ENCODE assay signal across 26 cellular contexts in genomic region chr5:76177974-76178373, GRCh38.
"Had no signal": no experiment of that assay in that cellular context is flagged by ENCODE, and none has a peak within 500 bp of the region (broad histone marks: within the 10 kb centered on the region; RNA-seq: fewer than 3 reads in every experiment).

No MANE protein-coding gene starts in this region.

- DNase-seq: activated B cell treated with CpG ODN at 0.5 μM for 24 hours; activated CD4-positive, alpha-beta T cell treated with anti-CD3 and anti-CD28 coated beads for 1 hour; activated CD8-positive, alpha-beta memory T cell treated with anti-CD3 and anti-CD28 coated beads, Interleukin-2, amount 50 U/mL, for 48 hours; activated gamma-delta T cell; activated naive CD4-positive, alpha-beta T cell treated with anti-CD3 and anti-CD28 coated beads for 36 hours; activated naive CD8-positive, alpha-beta T cell treated with anti-CD3 and anti-CD28 coated beads for 36 hours; activated T-cell treated with anti-CD3 and anti-CD28 coated beads, Interleukin-2, amount 50 U/mL, for 1 hour; brain microvascular endothelial cell; Kasumi-1; NCI-H1092 treated with DMSO at 0.1 percent for 48 hours; NCI-H1417 treated with DMSO at 0.1 percent for 48 hours; NCI-H1694; NCI-H2029; NCI-H2107; NCI-H2171 treated with DMSO at 0.1 percent for 48 hours; NCI-H345; NCI-H510A; NCI-H526 treated with DMSO at 0.1 percent for 48 hours; NK-92 treated with Interleukin-12 subunit alpha and Interleukin-12 subunit beta, amount 100 ng/mL, for 24 hours; RPMI8226; T-cell; T1000 had no signal

- H3K4me3 Mint-ChIP-seq: activated B cell treated with CpG ODN at 0.5 μM for 24 hours; activated naive CD4-positive, alpha-beta T cell treated with anti-CD3 and anti-CD28 coated beads for 36 hours; activated naive CD8-positive, alpha-beta T cell treated with anti-CD3 and anti-CD28 coated beads for 36 hours; T-cell had no signal

- H3K4me3 ChIP-seq: cardiac muscle cell, SK-N-MC had no signal

- H3K9me3 Mint-ChIP-seq: activated B cell treated with CpG ODN at 0.5 μM for 24 hours; activated naive CD4-positive, alpha-beta T cell treated with anti-CD3 and anti-CD28 coated beads for 36 hours; activated naive CD8-positive, alpha-beta T cell treated with anti-CD3 and anti-CD28 coated beads for 36 hours; T-cell had no signal

- H3K27me3 Mint-ChIP-seq: activated naive CD8-positive, alpha-beta T cell treated with anti-CD3 and anti-CD28 coated beads for 36 hours; T-cell had no signal

- H3K27ac Mint-ChIP-seq: activated B cell treated with CpG ODN at 0.5 μM for 24 hours; activated naive CD4-positive, alpha-beta T cell treated with anti-CD3 and anti-CD28 coated beads for 36 hours; activated naive CD8-positive, alpha-beta T cell treated with anti-CD3 and anti-CD28 coated beads for 36 hours had no signal

- ATAC-seq: Panc1, Right ventricle myocardium inferior, T-cell had no signal

- H3K36me3 Mint-ChIP-seq: activated naive CD8-positive, alpha-beta T cell treated with anti-CD3 and anti-CD28 coated beads for 36 hours; T-cell had no signal
